Comparison of ENCODE assay signal across 8 cellular contexts in genomic region chr17:45410144-45411091, GRCh38. TPM values are rescaled to one million over a fixed set of nuclear protein-coding genes. Genes with fewer than 3 reads are reported as not detected.
A peak's percentile ranks its signal among the peaks of the same experiment; 100 is the strongest.
DNase-seq lines count a peak whose midpoint lies in the region; ATAC-seq and TF ChIP-seq lines count a peak whose summit lies in the region.

No MANE protein-coding gene starts in this region.

- H3K27ac Mint-ChIP-seq in endodermal cell, result no peak overlapping the region

- no peak overlapping the region for H3K4me3 ChIP-seq in endodermal cell (ENCODE audit: low read length)

- H3K36me3 ChIP-seq in endodermal cell (ENCODE audit: control insufficient read depth, insufficient read depth, low read length), result no peaks in the 10 kb centered on the region

- no peaks in the 10 kb centered on the region for H3K27me3 ChIP-seq in endodermal cell (ENCODE audit: control insufficient read depth, insufficient read depth, low read length, poor library complexity, severe bottlenecking)

- no peaks in the 10 kb centered on the region for H3K9me3 Mint-ChIP-seq in endodermal cell

- ATAC-seq in HG02678 (IDR thresholded peaks at IDR 0.05; ENCODE audit: unreplicated experiment), result peak; percentile 50
- no peak for ATAC-seq in HG03520 (IDR thresholded peaks at IDR 0.05; ENCODE audit: unreplicated experiment)

- 90% methylated on average over 8 to 24 of the region's 24 CpGs for WGBS in endodermal cell (ENCODE audit: insufficient coverage in 1 of 2, insufficient read length in 1 of 2), 2 experiments

- peak; percentile 62 for DNase-seq in activated CD4-positive, CD25-positive, alpha-beta regulatory T cell treated with anti-CD3 and anti-CD28 coated beads, Interleukin-2, amount 50 U/mL, for 72 hours
- DNase-seq in endodermal cell (peak; percentile 62), LoVo (ENCODE audit: low spot score) (no peak), NCI-H82 treated with DMSO at 0.1 percent for 48 hours (lab: John Stamatoyannopoulos, UW; ENCODE audit: unreplicated experiment) (no peak), posterior vena cava (ENCODE audit: low spot score) (no peak)
- DNase-seq in stimulated activated CD4-positive, alpha-beta T cell treated with anti-CD3 and anti-CD28 coated beads, Interleukin-12 subunit alpha, Interleukin-12 subunit beta, amount 100 ng/mL, for 4 hours, result peak; percentile 61

- intact Hi-C loops in posterior vena cava (cut with DNase I), result no loop called here

- no peaks in the 10 kb centered on the region for H3K9me3 ChIP-seq in endodermal cell (ENCODE audit: control insufficient read depth, low read length)

- H3K4me1 Mint-ChIP-seq in endodermal cell, result peaks cover 41% of the 10 kb centered on the region

- peaks cover 15% of the 10 kb centered on the region for H3K4me1 ChIP-seq in endodermal cell (ENCODE audit: control insufficient read depth, insufficient read depth, low read length)

- H3K36me3 Mint-ChIP-seq in endodermal cell (ENCODE audit: low read depth), result peaks cover 4% of the 10 kb centered on the region

- peaks cover 2% of the 10 kb centered on the region for H3K27me3 Mint-ChIP-seq in endodermal cell (ENCODE audit: insufficient read depth)

- H3K27ac ChIP-seq in endodermal cell (ENCODE audit: low read depth, low read length), result no peak overlapping the region

- no peak overlapping the region for H3K9ac ChIP-seq in endodermal cell (ENCODE audit: extremely low read depth, low read length, poor library complexity, severe bottlenecking)

- no peak for TF ChIP-seq CTCF in endodermal cell (conservative IDR thresholded peaks at IDR 0.05)

- no peak overlapping the region for H3K4me3 Mint-ChIP-seq in endodermal cell

RNA-seq across cellular contexts. Expression of gene ARHGAP27, which starts 22.3 kb away (rescaled TPM):
- total RNA-seq in endodermal cell, result 10 to 100 TPM; 16.4 to 20.6 TPM
- 2.5 TPM for polyA plus RNA-seq in endodermal cell (2013, experiment 1 of 2)
- polyA plus RNA-seq in endodermal cell (2013, experiment 2 of 2), result 3.8 TPM
- 10 to 100 TPM; 17.8 to 24.5 TPM for total RNA-seq in posterior vena cava

Comparison
In these comparisons a context has a peak if more than half of its experiments do, and no peak if none do; other contexts are left out.
1. DNase-seq: peak in activated CD4-positive, CD25-positive, alpha-beta regulatory T cell treated with anti-CD3 and anti-CD28 coated beads, Interleukin-2, amount 50 U/mL, for 72 hours (single experiment), endodermal cell (single experiment) and stimulated activated CD4-positive, alpha-beta T cell treated with anti-CD3 and anti-CD28 coated beads, Interleukin-12 subunit alpha, Interleukin-12 subunit beta, amount 100 ng/mL, for 4 hours (single experiment); none in LoVo (single experiment), NCI-H82 treated with DMSO at 0.1 percent for 48 hours (single experiment) and posterior vena cava (single experiment).